Comparison of ENCODE assay signal across 8 cellular contexts in the genomic region with DNA sequence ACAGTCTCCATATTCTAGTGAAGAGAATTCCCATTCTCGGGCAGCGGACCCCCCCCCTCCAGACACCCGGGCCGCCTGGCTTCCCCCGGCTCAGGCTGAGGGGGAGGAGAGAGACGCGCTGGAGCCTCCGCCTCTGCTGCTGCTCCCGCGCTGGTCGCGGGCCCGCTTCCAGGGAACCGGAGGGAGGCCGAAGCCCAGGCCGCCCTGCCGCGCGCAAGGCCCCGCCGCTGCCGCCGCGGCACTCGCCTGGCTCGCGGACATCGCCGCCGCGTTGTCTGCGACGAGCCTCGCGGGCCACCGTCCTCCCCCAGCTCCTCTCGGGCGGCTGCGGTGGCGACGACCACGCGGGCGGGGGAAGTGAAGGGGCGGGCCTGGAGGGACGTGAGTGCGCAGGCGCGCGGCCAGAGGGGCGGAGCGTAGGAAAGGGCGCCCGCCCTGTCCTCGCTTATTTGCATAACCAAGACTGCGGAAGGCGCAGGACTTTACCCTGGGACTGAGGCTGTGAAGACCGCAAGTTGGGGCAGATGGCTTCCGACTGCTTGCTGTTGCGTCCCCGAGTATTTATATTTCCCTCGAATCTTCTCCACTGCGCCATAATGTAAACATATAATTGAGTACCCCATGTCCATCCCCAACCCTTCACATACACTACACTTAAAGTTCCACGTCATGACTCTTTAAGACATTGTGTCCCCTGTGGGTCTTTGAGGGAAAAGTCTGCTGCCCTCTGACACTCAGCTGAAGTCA. TPM values are rescaled to one million over a fixed set of nuclear protein-coding genes. Genes with fewer than 3 reads are reported as not detected.
DNase-seq lines count a peak whose midpoint lies in the region; ATAC-seq and TF ChIP-seq lines count a peak whose summit lies in the region.

A gene with protein sequence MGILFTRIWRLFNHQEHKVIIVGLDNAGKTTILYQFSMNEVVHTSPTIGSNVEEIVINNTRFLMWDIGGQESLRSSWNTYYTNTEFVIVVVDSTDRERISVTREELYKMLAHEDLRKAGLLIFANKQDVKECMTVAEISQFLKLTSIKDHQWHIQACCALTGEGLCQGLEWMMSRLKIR (minus strand): TSS at position 279 of the 747 bp plus-strand sequence. CDS start 245 bp downstream, at position 34.

- TF ChIP-seq CTCF in kidney epithelial cell (IDR thresholded peaks at IDR 0.05; ENCODE audit: insufficient read depth, low read length, poor library complexity, severe bottlenecking): no peak

- H3K27me3 ChIP-seq in kidney epithelial cell (ENCODE audit: control insufficient read depth, insufficient read depth, low read length): no peaks in the 10 kb centered on the region

- DNase-seq in AG20443 (ENCODE audit: low spot score): peak; percentile 99
- peak; percentile 71 for DNase-seq in NCI-H510A (lab: John Stamatoyannopoulos, UW)
- DNase-seq in activated CD4-positive, alpha-beta T cell treated with anti-CD3 and anti-CD28 coated beads for 1 hour: peak; percentile 93
- DNase-seq in cerebellum (ENCODE audit: low spot score): peak; percentile 97
- peak; percentile 72 for DNase-seq in kidney epithelial cell (ENCODE audit: low read depth)
- DNase-seq in stimulated activated CD4-positive, alpha-beta T cell treated with anti-CD3 and anti-CD28 coated beads, Interleukin-15, amount 100 ng/mL, for 48 hours (ENCODE audit: low read depth in 2 of 2): peak; percentile 88 to 90

- H3K36me3 ChIP-seq in kidney epithelial cell (ENCODE audit: control insufficient read depth, insufficient read depth, low read length): no peaks in the 10 kb centered on the region

- TF ChIP-seq POLR2A in GM19099 (IDR thresholded peaks at IDR 0.05; ENCODE audit: extremely low read depth, insufficient read length, low read depth): peak; percentile 98

- ATAC-seq in HG03432 (IDR thresholded peaks at IDR 0.05; ENCODE audit: unreplicated experiment): peak; percentile 93

- peak within 1 kb of the TSS; percentile 83 for H3K4me3 ChIP-seq in kidney epithelial cell (ENCODE audit: low read depth, low read length)

RNA-seq across cellular contexts. Expression of the gene that starts here (rescaled TPM):
- total RNA-seq in cerebellum (61.3 TPM), kidney epithelial cell (44.6 and 50.4 TPM in 2 replicates)

Comparison
In these comparisons a context has a peak if more than half of its experiments do, and no peak if none do; other contexts are left out.
1. Peak in every context shown above with its lines: DNase-seq, ATAC-seq and H3K4me3 ChIP-seq.